Comparison of ENCODE assay signal across 10 cellular contexts in genomic region chr1:234881893-234882771, GRCh38.
DNase-seq lines count a peak whose midpoint lies in the region; ATAC-seq, FAIRE-seq and TF ChIP-seq lines count a peak whose summit lies in the region.
"Had no signal": no experiment of that assay in that cellular context is flagged by ENCODE, and none has a peak within 500 bp of the region (broad histone marks: within the 10 kb centered on the region; RNA-seq: fewer than 3 reads in every experiment).

No MANE protein-coding gene starts in this region.

- H3K27me3 ChIP-seq in spleen (replicated peaks in 1 of 7) (no peaks in the 10 kb centered on the region), gastroesophageal sphincter (no peaks in the 10 kb centered on the region)
- H3K27me3 ChIP-seq: upper lobe of left lung had no signal

- peaks cover 26% of the 10 kb centered on the region for H3K4me1 Mint-ChIP-seq in memory B cell

- no peak overlapping the region for H3K27ac ChIP-seq in spleen
- H3K27ac ChIP-seq in gastroesophageal sphincter = no peak overlapping the region
- H3K27ac ChIP-seq: upper lobe of left lung had no signal

- H3K4me3 ChIP-seq in spleen (no peak overlapping the region), gastroesophageal sphincter (no peak overlapping the region)
- H3K4me3 ChIP-seq: upper lobe of left lung had no signal

- FAIRE-seq in H54 (lab: Jason Lieb, UNC) = no peak

- H3K36me3 Mint-ChIP-seq in memory B cell = no peaks in the 10 kb centered on the region

- WGBS in spleen, 5 donors = 36 to 49% (median 44%) methylated on average over 11 of the region's 11 CpGs
- WGBS in gastroesophageal sphincter (ENCODE audit: low coverage in 1 of 2), 2 donors = 80 to 86% methylated on average over 8 to 11 of the region's 11 CpGs

- H3K36me3 ChIP-seq in spleen = no peaks in the 10 kb centered on the region
- H3K36me3 ChIP-seq in gastroesophageal sphincter = no peaks in the 10 kb centered on the region
- H3K36me3 ChIP-seq: upper lobe of left lung had no signal

- H3K9me3 ChIP-seq in spleen (peaks cover 0 to 3% (median 0%) of the 10 kb centered on the region in 8 donors), gastroesophageal sphincter (no peaks in the 10 kb centered on the region)
- H3K9me3 ChIP-seq: upper lobe of left lung had no signal

- H3K27ac Mint-ChIP-seq in memory B cell = peak overlapping the region; percentile 18

- intact Hi-C loops in spleen (cut with DNase I; ENCODE audit: low total_unique reads) = no loop called here

- TF ChIP-seq CTCF in spleen (IDR thresholded peaks at IDR 0.05 in 8 of 11, conservative IDR thresholded peaks at IDR 0.05 in 3 of 11) (no peak), gastroesophageal sphincter (IDR thresholded peaks at IDR 0.05) (no peak)

- no peaks in the 10 kb centered on the region for H3K9me3 Mint-ChIP-seq in memory B cell
- H3K9me3 Mint-ChIP-seq: neural crest cell had no signal

- TF ChIP-seq POLR2A in spleen (IDR thresholded peaks at IDR 0.05) = no peak
- TF ChIP-seq POLR2A in H54 (IDR thresholded peaks at IDR 0.05; ENCODE audit: low read depth, low read length) = no peak
- TF ChIP-seq POLR2A in gastroesophageal sphincter (IDR thresholded peaks at IDR 0.05) = no peak

- peak overlapping the region; percentile 54 for H3K4me3 Mint-ChIP-seq in memory B cell
- H3K4me3 Mint-ChIP-seq: neural crest cell had no signal

- no peak for TF ChIP-seq EP300 in gastroesophageal sphincter (IDR thresholded peaks at IDR 0.05)

- no peak for DNase-seq in memory B cell (ENCODE audit: low spot score in 2 of 2)
- DNase-seq in spleen = no peak
- no peak for DNase-seq in H54 (ENCODE audit: insufficient read length, low spot score)
- no peak for DNase-seq in NCI-H128 (lab: John Stamatoyannopoulos, UW; ENCODE audit: unreplicated experiment)
- DNase-seq: upper lobe of left lung had no signal

- ATAC-seq in GM18508 (IDR thresholded peaks at IDR 0.05; ENCODE audit: insufficient read depth, unreplicated experiment) = peak; percentile 85
- ATAC-seq in GM21423 (IDR thresholded peaks at IDR 0.05; ENCODE audit: unreplicated experiment) = peak; percentile 90
- ATAC-seq in HG03457 (IDR thresholded peaks at IDR 0.05; ENCODE audit: unreplicated experiment) = peak; percentile 87
- peak; percentile 30 for ATAC-seq in memory B cell (ENCODE audit: low read depth)
- ATAC-seq in gastroesophageal sphincter = no peak

- no peaks in the 10 kb centered on the region for H3K27me3 Mint-ChIP-seq in memory B cell

- H3K4me1 ChIP-seq in spleen (peaks cover 3 to 56% (median 31%) of the 10 kb centered on the region in 6 donors), gastroesophageal sphincter (peaks cover 0 to 26% (median 4%) of the 10 kb centered on the region in 3 donors)
